ENCODE assay signal across 18 cellular contexts in genomic region chr13:21542563-21542962, GRCh38.
A peak's percentile ranks its signal among the peaks of the same experiment; 100 is the strongest.
DNase-seq lines count a peak whose midpoint lies in the region; ATAC-seq and TF ChIP-seq lines count a peak whose summit lies in the region.
"Had no signal": no experiment of that assay in that cellular context is flagged by ENCODE, and none has a peak within 500 bp of the region (broad histone marks: within the 10 kb centered on the region; RNA-seq: fewer than 3 reads in every experiment).

No MANE protein-coding gene starts in this region.

- H3K79me2 ChIP-seq in GM23338 (replicated peaks; ENCODE audit: insufficient read depth), result peaks cover 18% of the 10 kb centered on the region
- H3K79me2 ChIP-seq in osteoblast (ENCODE audit: insufficient read depth, low read length), result peaks cover 15% of the 10 kb centered on the region

- no peaks in the 10 kb centered on the region for H3K9me3 ChIP-seq in adipocyte (ENCODE audit: control insufficient read depth, low read length)
- H3K9me3 ChIP-seq in osteoblast (ENCODE audit: low read depth, low read length), result no peaks in the 10 kb centered on the region
- H3K9me3 ChIP-seq: Caco-2 had no signal

- no peaks in the 10 kb centered on the region for H3K9me3 Mint-ChIP-seq in activated naive CD8-positive, alpha-beta T cell (ENCODE audit: low read depth)
- H3K9me3 Mint-ChIP-seq in activated naive CD8-positive, alpha-beta T cell treated with anti-CD3 and anti-CD28 coated beads for 36 hours, result no peaks in the 10 kb centered on the region
- H3K9me3 Mint-ChIP-seq in GM23338 (no peaks in the 10 kb centered on the region), osteocyte (ENCODE audit: unreplicated experiment) (no peaks in the 10 kb centered on the region)
- H3K9me3 Mint-ChIP-seq in naive thymus-derived CD8-positive, alpha-beta T cell, result no peaks in the 10 kb centered on the region
- H3K9me3 Mint-ChIP-seq: CD14-positive monocyte had no signal

- H3F3A ChIP-seq in GM23338 (replicated peaks; ENCODE audit: low read depth), result no peaks in the 10 kb centered on the region

- ATAC-seq in GM23338 (no peak), HG03196 (IDR thresholded peaks at IDR 0.05; ENCODE audit: unreplicated experiment) (no peak)
- ATAC-seq in naive thymus-derived CD8-positive, alpha-beta T cell, result no peak

- H3K4me3 ChIP-seq in GM23338 (no peak overlapping the region), adipocyte (ENCODE audit: low read length) (no peak overlapping the region), osteoblast (ENCODE audit: insufficient read depth, low read length) (no peak overlapping the region)

- H3K27me3 Mint-ChIP-seq in activated naive CD8-positive, alpha-beta T cell, result no peaks in the 10 kb centered on the region
- H3K27me3 Mint-ChIP-seq in activated naive CD8-positive, alpha-beta T cell treated with anti-CD3 and anti-CD28 coated beads for 36 hours, result no peaks in the 10 kb centered on the region
- peaks cover 4% of the 10 kb centered on the region for H3K27me3 Mint-ChIP-seq in GM23338 (ENCODE audit: insufficient read depth, low read depth, poor library complexity)
- no peaks in the 10 kb centered on the region for H3K27me3 Mint-ChIP-seq in osteocyte (ENCODE audit: unreplicated experiment)
- H3K27me3 Mint-ChIP-seq in naive thymus-derived CD8-positive, alpha-beta T cell, result no peaks in the 10 kb centered on the region

- peaks cover 36% of the 10 kb centered on the region for H3K4me1 Mint-ChIP-seq in activated naive CD8-positive, alpha-beta T cell (ENCODE audit: low read depth)
- H3K4me1 Mint-ChIP-seq in activated naive CD8-positive, alpha-beta T cell treated with anti-CD3 and anti-CD28 coated beads for 36 hours, result peaks cover 17% of the 10 kb centered on the region
- H3K4me1 Mint-ChIP-seq in GM23338 (peaks cover 3% of the 10 kb centered on the region; the same call in 2 of the 3 replicates), osteocyte (ENCODE audit: unreplicated experiment) (peaks cover 37% of the 10 kb centered on the region)
- H3K4me1 Mint-ChIP-seq in naive thymus-derived CD8-positive, alpha-beta T cell, result peaks cover 22 to 64% (median 49%) of the 10 kb centered on the region in 4 donors

- no peak overlapping the region for H3K9ac ChIP-seq in adipocyte (ENCODE audit: low read length)
- H3K9ac ChIP-seq: KMS-11 had no signal

- H3K4me1 ChIP-seq in GM23338 (ENCODE audit: insufficient read depth), result no peaks in the 10 kb centered on the region
- H3K4me1 ChIP-seq in adipocyte (ENCODE audit: control insufficient read depth, insufficient read depth, low read length), result peaks cover 17% of the 10 kb centered on the region
- no peaks in the 10 kb centered on the region for H3K4me1 ChIP-seq in osteoblast (ENCODE audit: insufficient read depth, low read length)

- peak overlapping the region; percentile 30 for H3K27ac Mint-ChIP-seq in activated naive CD8-positive, alpha-beta T cell
- no peak overlapping the region for H3K27ac Mint-ChIP-seq in activated naive CD8-positive, alpha-beta T cell treated with anti-CD3 and anti-CD28 coated beads for 36 hours
- H3K27ac Mint-ChIP-seq in GM23338, result peak overlapping the region; percentile 33; the same call in 1 of the 2 replicates
- peak overlapping the region; percentile 81 for H3K27ac Mint-ChIP-seq in osteocyte (ENCODE audit: unreplicated experiment)
- H3K27ac Mint-ChIP-seq in naive thymus-derived CD8-positive, alpha-beta T cell, result peak overlapping the region in 4 of 10 donors; percentile 3 to 48 (median 36)

- no peaks in the 10 kb centered on the region for H3K9me2 ChIP-seq in GM23338 (ENCODE audit: insufficient read depth)

- H3K36me3 ChIP-seq in GM23338 (ENCODE audit: insufficient read depth), result no peaks in the 10 kb centered on the region
- no peaks in the 10 kb centered on the region for H3K36me3 ChIP-seq in adipocyte (ENCODE audit: control insufficient read depth, insufficient read depth, low read length, severe bottlenecking)
- H3K36me3 ChIP-seq in osteoblast (ENCODE audit: insufficient read depth, low read length), result no peaks in the 10 kb centered on the region

- H3K4me3 Mint-ChIP-seq in activated naive CD8-positive, alpha-beta T cell, result no peak overlapping the region
- no peak overlapping the region for H3K4me3 Mint-ChIP-seq in activated naive CD8-positive, alpha-beta T cell treated with anti-CD3 and anti-CD28 coated beads for 36 hours
- H3K4me3 Mint-ChIP-seq in GM23338 (no peak overlapping the region), osteocyte (ENCODE audit: unreplicated experiment) (peak overlapping the region; percentile 31)
- H3K4me3 Mint-ChIP-seq in naive thymus-derived CD8-positive, alpha-beta T cell, result no peak overlapping the region
- H3K4me3 Mint-ChIP-seq: CD14-positive monocyte had no signal

- POLR2A ChIA-PET in naive thymus-derived CD8-positive, alpha-beta T cell (lab: Charles Lee), result no interaction called here

- no peak overlapping the region for H3K4me2 ChIP-seq in GM23338
- H3K4me2 ChIP-seq in osteoblast (ENCODE audit: insufficient read depth, low read length), result no peak overlapping the region
- H3K4me2 ChIP-seq: KMS-11 had no signal

- H4K20me1 ChIP-seq in GM23338 (replicated peaks; ENCODE audit: insufficient read depth), result peaks cover 5% of the 10 kb centered on the region; the same call in 1 of the 2 replicates
- no peaks in the 10 kb centered on the region for H4K20me1 ChIP-seq in osteoblast (ENCODE audit: insufficient read depth, low read length)

- TF ChIP-seq CTCF in GM23338 (conservative IDR thresholded peaks at IDR 0.05; ENCODE audit: low read depth in 2 of 2) (no peak), osteocyte (IDR thresholded peaks at IDR 0.05) (no peak), osteoblast (IDR thresholded peaks at IDR 0.05; ENCODE audit: extremely low read depth, low read depth, low read length) (no peak)

- peaks cover 5% of the 10 kb centered on the region for H3K36me3 Mint-ChIP-seq in activated naive CD8-positive, alpha-beta T cell
- peaks cover 35% of the 10 kb centered on the region for H3K36me3 Mint-ChIP-seq in activated naive CD8-positive, alpha-beta T cell treated with anti-CD3 and anti-CD28 coated beads for 36 hours
- H3K36me3 Mint-ChIP-seq in GM23338 (ENCODE audit: low read depth) (peaks cover 12% of the 10 kb centered on the region; the same call in 2 of the 3 replicates), osteocyte (ENCODE audit: unreplicated experiment) (peaks cover 15% of the 10 kb centered on the region)
- H3K36me3 Mint-ChIP-seq in naive thymus-derived CD8-positive, alpha-beta T cell, result peaks cover 10 to 61% (median 19%) of the 10 kb centered on the region in 3 donors

- H3K27me3 ChIP-seq in GM23338 (ENCODE audit: insufficient read depth) (no peaks in the 10 kb centered on the region), adipocyte (replicated peaks; ENCODE audit: control insufficient read depth, insufficient read depth, low read length) (no peaks in the 10 kb centered on the region), osteoblast (ENCODE audit: insufficient read depth, low read length) (no peaks in the 10 kb centered on the region)

- no peak overlapping the region for H3K27ac ChIP-seq in GM23338 (ENCODE audit: low read depth)
- no peak overlapping the region for H3K27ac ChIP-seq in osteoblast (ENCODE audit: low read depth, low read length)
- H3K27ac ChIP-seq: HL-60, KMS-11 had no signal

- H2AFZ ChIP-seq in GM23338 (no peak overlapping the region), osteoblast (ENCODE audit: low read length) (no peak overlapping the region)

- no peak for DNase-seq in activated naive CD8-positive, alpha-beta T cell treated with anti-CD3 and anti-CD28 coated beads for 36 hours
- DNase-seq in GM23338 (ENCODE audit: low spot score) (no peak), adipocyte (ENCODE audit: low read depth) (peak; percentile 17), osteocyte (ENCODE audit: extremely low spot score, unreplicated experiment) (no peak), osteoblast (ENCODE audit: insufficient read length, low spot score, missing footprints) (no peak)
- DNase-seq in naive thymus-derived CD8-positive, alpha-beta T cell, result no peak
- DNase-seq: Caco-2, GOT3, NCI-H1105 treated with DMSO at 0.1 percent for 48 hours, NCI-H1930, NCI-H2171, NCI-H82, SHP77 treated with DMSO at 0.1 percent for 48 hours had no signal

TF ChIP-seq in GM23338, 12 proteins besides CTCF, POLR2A, EP300 and RAD21:
- TF ChIP-seq ZNF331 (CRISPR knock-in tag; IDR thresholded peaks at IDR 0.05; ENCODE audit: low read depth) (no peak), CREB1 (CRISPR knock-in tag; IDR thresholded peaks at IDR 0.05; ENCODE audit: low read depth) (no peak)
